1 cellular context compared by ENCODE assay signal in genomic region chr11:35088226-35088625, GRCh38.
TF ChIP-seq lines count a peak whose summit lies in the region.

No MANE protein-coding gene starts in this region.

TF ChIP-seq in GM12878, 131 proteins besides CTCF, POLR2A, EP300 and RAD21 (continued from another document):
- TF ChIP-seq, protein P1, sequence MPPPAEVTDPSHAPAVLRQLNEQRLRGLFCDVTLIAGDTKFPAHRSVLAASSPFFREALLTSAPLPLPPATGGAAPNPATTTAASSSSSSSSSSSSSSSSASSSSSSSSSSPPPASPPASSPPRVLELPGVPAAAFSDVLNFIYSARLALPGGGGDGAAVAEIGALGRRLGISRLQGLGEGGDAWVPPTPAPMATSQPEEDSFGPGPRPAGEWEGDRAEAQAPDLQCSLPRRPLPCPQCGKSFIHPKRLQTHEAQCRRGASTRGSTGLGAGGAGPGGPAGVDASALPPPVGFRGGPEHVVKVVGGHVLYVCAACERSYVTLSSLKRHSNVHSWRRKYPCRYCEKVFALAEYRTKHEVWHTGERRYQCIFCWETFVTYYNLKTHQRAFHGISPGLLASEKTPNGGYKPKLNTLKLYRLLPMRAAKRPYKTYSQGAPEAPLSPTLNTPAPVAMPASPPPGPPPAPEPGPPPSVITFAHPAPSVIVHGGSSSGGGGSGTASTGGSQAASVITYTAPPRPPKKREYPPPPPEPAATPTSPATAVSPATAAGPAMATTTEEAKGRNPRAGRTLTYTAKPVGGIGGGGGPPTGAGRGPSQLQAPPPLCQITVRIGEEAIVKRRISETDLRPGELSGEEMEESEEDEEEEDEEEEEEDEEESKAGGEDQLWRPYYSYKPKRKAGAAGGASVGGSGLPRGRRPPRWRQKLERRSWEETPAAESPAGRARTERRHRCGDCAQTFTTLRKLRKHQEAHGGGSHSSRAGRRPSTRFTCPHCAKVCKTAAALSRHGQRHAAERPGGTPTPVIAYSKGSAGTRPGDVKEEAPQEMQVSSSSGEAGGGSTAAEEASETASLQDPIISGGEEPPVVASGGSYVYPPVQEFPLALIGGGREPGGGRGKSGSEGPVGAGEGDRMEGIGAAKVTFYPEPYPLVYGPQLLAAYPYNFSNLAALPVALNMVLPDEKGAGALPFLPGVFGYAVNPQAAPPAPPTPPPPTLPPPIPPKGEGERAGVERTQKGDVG (CRISPR knock-in tag; IDR thresholded peaks at IDR 0.05): no peak
- TF ChIP-seq, protein P2, sequence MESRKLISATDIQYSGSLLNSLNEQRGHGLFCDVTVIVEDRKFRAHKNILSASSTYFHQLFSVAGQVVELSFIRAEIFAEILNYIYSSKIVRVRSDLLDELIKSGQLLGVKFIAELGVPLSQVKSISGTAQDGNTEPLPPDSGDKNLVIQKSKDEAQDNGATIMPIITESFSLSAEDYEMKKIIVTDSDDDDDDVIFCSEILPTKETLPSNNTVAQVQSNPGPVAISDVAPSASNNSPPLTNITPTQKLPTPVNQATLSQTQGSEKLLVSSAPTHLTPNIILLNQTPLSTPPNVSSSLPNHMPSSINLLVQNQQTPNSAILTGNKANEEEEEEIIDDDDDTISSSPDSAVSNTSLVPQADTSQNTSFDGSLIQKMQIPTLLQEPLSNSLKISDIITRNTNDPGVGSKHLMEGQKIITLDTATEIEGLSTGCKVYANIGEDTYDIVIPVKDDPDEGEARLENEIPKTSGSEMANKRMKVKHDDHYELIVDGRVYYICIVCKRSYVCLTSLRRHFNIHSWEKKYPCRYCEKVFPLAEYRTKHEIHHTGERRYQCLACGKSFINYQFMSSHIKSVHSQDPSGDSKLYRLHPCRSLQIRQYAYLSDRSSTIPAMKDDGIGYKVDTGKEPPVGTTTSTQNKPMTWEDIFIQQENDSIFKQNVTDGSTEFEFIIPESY (IDR thresholded peaks at IDR 0.05): no peak
